In genomic region chr2:128306081-128306930, GRCh38 we compare ENCODE assay signal across 1 cellular context.
TF ChIP-seq lines count a peak whose summit lies in the region.

No MANE protein-coding gene starts in this region.

TF ChIP-seq in HepG2, 621 proteins besides CTCF, POLR2A, EP300 and RAD21 (continued from another document):
- TF ChIP-seq CEBPZ (IDR thresholded peaks at IDR 0.05; ENCODE audit: low read length) = no peak
- TF ChIP-seq ZNF276 (CRISPR knock-in tag; IDR thresholded peaks at IDR 0.05; ENCODE audit: low read depth) = no peak
- TF ChIP-seq ZNF430 (CRISPR knock-in tag; IDR thresholded peaks at IDR 0.05) = peak; percentile 88
- no peak for TF ChIP-seq TFDP1 (CRISPR knock-in tag; IDR thresholded peaks at IDR 0.05; ENCODE audit: borderline replicate concordance)
- TF ChIP-seq SOX13 (IDR thresholded peaks at IDR 0.05) = no peak
- TF ChIP-seq SOX13 (CRISPR knock-in tag; conservative IDR thresholded peaks at IDR 0.05 in 1 of 2, IDR thresholded peaks at IDR 0.05 in 1 of 2) = peak in 1 of 2 experiments; percentile 85; a peak in 2 of 4 replicates
- no peak for TF ChIP-seq EEA1 (CRISPR knock-in tag; IDR thresholded peaks at IDR 0.05; ENCODE audit: borderline replicate concordance)
- TF ChIP-seq, protein P1, sequence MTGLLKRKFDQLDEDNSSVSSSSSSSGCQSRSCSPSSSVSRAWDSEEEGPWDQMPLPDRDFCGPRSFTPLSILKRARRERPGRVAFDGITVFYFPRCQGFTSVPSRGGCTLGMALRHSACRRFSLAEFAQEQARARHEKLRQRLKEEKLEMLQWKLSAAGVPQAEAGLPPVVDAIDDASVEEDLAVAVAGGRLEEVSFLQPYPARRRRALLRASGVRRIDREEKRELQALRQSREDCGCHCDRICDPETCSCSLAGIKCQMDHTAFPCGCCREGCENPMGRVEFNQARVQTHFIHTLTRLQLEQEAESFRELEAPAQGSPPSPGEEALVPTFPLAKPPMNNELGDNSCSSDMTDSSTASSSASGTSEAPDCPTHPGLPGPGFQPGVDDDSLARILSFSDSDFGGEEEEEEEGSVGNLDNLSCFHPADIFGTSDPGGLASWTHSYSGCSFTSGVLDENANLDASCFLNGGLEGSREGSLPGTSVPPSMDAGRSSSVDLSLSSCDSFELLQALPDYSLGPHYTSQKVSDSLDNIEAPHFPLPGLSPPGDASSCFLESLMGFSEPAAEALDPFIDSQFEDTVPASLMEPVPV (CRISPR knock-in tag; IDR thresholded peaks at IDR 0.05) = no peak
- peak; percentile 75; the same call in 1 of the 2 replicates for TF ChIP-seq ZNF292 (CRISPR knock-in tag; IDR thresholded peaks at IDR 0.05; ENCODE audit: borderline replicate concordance, low read depth)
- TF ChIP-seq ZNF780A (CRISPR knock-in tag; IDR thresholded peaks at IDR 0.05) = 0 out of 2 replicates have a peak, but pooled peaks have one; percentile 41
- no peak; the same call in 1 of the 2 replicates for TF ChIP-seq TSC22D2 (CRISPR knock-in tag; IDR thresholded peaks at IDR 0.05; ENCODE audit: borderline replicate concordance)
- no peak for TF ChIP-seq MTA3 (CRISPR knock-in tag; IDR thresholded peaks at IDR 0.05)
- no peak for TF ChIP-seq ZNF20 (CRISPR knock-in tag; IDR thresholded peaks at IDR 0.05)
- peak; percentile 48; the same call in 1 of the 2 replicates for TF ChIP-seq CBX5 (CRISPR knock-in tag; IDR thresholded peaks at IDR 0.05; ENCODE audit: borderline replicate concordance)
- no peak for TF ChIP-seq ZNF224 (CRISPR knock-in tag; IDR thresholded peaks at IDR 0.05)
- TF ChIP-seq CEBPB (IDR thresholded peaks at IDR 0.05; ENCODE audit: borderline replicate concordance, low read depth, low read length) = peak; percentile 91
- TF ChIP-seq, protein P2, sequence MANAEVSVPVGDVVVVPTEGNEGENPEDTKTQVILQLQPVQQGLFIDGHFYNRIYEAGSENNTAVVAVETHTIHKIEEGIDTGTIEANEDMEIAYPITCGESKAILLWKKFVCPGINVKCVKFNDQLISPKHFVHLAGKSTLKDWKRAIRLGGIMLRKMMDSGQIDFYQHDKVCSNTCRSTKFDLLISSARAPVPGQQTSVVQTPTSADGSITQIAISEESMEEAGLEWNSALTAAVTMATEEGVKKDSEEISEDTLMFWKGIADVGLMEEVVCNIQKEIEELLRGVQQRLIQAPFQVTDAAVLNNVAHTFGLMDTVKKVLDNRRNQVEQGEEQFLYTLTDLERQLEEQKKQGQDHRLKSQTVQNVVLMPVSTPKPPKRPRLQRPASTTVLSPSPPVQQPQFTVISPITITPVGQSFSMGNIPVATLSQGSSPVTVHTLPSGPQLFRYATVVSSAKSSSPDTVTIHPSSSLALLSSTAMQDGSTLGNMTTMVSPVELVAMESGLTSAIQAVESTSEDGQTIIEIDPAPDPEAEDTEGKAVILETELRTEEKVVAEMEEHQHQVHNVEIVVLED (CRISPR knock-in tag; IDR thresholded peaks at IDR 0.05; ENCODE audit: borderline replicate concordance) = no peak; the same call in 1 of the 2 replicates
- TF ChIP-seq, protein P3, sequence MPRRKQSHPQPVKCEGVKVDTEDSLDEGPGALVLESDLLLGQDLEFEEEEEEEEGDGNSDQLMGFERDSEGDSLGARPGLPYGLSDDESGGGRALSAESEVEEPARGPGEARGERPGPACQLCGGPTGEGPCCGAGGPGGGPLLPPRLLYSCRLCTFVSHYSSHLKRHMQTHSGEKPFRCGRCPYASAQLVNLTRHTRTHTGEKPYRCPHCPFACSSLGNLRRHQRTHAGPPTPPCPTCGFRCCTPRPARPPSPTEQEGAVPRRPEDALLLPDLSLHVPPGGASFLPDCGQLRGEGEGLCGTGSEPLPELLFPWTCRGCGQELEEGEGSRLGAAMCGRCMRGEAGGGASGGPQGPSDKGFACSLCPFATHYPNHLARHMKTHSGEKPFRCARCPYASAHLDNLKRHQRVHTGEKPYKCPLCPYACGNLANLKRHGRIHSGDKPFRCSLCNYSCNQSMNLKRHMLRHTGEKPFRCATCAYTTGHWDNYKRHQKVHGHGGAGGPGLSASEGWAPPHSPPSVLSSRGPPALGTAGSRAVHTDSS (CRISPR knock-in tag; conservative IDR thresholded peaks at IDR 0.05) = peak; percentile 89
- TF ChIP-seq CHD2 (IDR thresholded peaks at IDR 0.05; ENCODE audit: low read depth, low read length) = no peak
- no peak for TF ChIP-seq GTF2F1 (IDR thresholded peaks at IDR 0.05; ENCODE audit: low read length)
- no peak for TF ChIP-seq TOE1 (CRISPR knock-in tag; IDR thresholded peaks at IDR 0.05)
- TF ChIP-seq ZNF205 (CRISPR knock-in tag; IDR thresholded peaks at IDR 0.05) = peak; percentile 82; the same call in 1 of the 2 replicates
- TF ChIP-seq TARDBP (CRISPR knock-in tag; IDR thresholded peaks at IDR 0.05) = peak; percentile 89; the same call in 1 of the 2 replicates
- TF ChIP-seq TRIM24 (CRISPR knock-in tag; IDR thresholded peaks at IDR 0.05) = no peak
- TF ChIP-seq ZFP91 (CRISPR knock-in tag; IDR thresholded peaks at IDR 0.05; ENCODE audit: borderline replicate concordance) = peak; percentile 74
